Comparison of ENCODE assay signal across 19 cellular contexts in genomic region chr6:152571863-152572394, GRCh38.
DNase-seq lines count a peak whose midpoint lies in the region; ATAC-seq, FAIRE-seq and TF ChIP-seq lines count a peak whose summit lies in the region.
"Had no signal": no experiment of that assay in that cellular context is flagged by ENCODE, and none has a peak within 500 bp of the region (broad histone marks: within the 10 kb centered on the region; RNA-seq: fewer than 3 reads in every experiment).

No MANE protein-coding gene starts in this region.

- no peak for TF ChIP-seq EP300 in ovary (IDR thresholded peaks at IDR 0.05)

- H2AFZ ChIP-seq in SU-DHL-6 (ENCODE audit: low read depth, low read length, severe bottlenecking), result peak overlapping the region; percentile 27
- H2AFZ ChIP-seq in endothelial cell of umbilical vein (ENCODE audit: low read depth, low read length), result no peak overlapping the region

- no peaks in the 10 kb centered on the region for H3F3A ChIP-seq in SU-DHL-6 (ENCODE audit: insufficient read depth)

- H3K27me3 ChIP-seq in SU-DHL-6 (ENCODE audit: low read length) (no peaks in the 10 kb centered on the region), endothelial cell of umbilical vein (ENCODE audit: control insufficient read depth in 2 of 2, insufficient read depth in 2 of 2, low read length in 2 of 2) (peaks cover 0 to 12% of the 10 kb centered on the region in 2 experiments), vagina (no peaks in the 10 kb centered on the region), ovary (no peaks in the 10 kb centered on the region)

- peaks cover 65 to 78% of the 10 kb centered on the region in 2 donors for H3K4me1 Mint-ChIP-seq in natural killer cell

- H3K36me3 ChIP-seq in SU-DHL-6 (ENCODE audit: low read length) (no peaks in the 10 kb centered on the region), endothelial cell of umbilical vein (ENCODE audit: control insufficient read depth in 2 of 2, extremely low read depth in 1 of 2, insufficient read depth in 2 of 2, low read length in 2 of 2) (no peaks in the 10 kb centered on the region), vagina (no peaks in the 10 kb centered on the region), ovary (no peaks in the 10 kb centered on the region)

- BruUV-seq in endothelial cell of umbilical vein (replicated peaks; lab: Mats Ljungman, UMichigan), result no TSS peak

- H3K4me1 ChIP-seq in endothelial cell of umbilical vein (ENCODE audit: control insufficient read depth, extremely low read depth, insufficient read depth, low read length) (peaks cover 19% of the 10 kb centered on the region), vagina (peaks cover 48% of the 10 kb centered on the region), ovary (ENCODE audit: insufficient read depth) (peaks cover 7% of the 10 kb centered on the region)

- POLR2A ChIA-PET in endothelial cell of umbilical vein (lab: Charles Lee), result no interaction called here

- CTCF ChIA-PET in endothelial cell of umbilical vein (lab: Charles Lee), result interaction anchor here (0.9 to 4.1 kb wide), 6 partner anchors 15 to 376 kb away, joined by 3 to 14 read pairs (median 4); no protein-coding TSS in a partner anchor

- no peaks in the 10 kb centered on the region for H4K20me1 ChIP-seq in SU-DHL-6 (ENCODE audit: low read depth, low read length)
- no peaks in the 10 kb centered on the region for H4K20me1 ChIP-seq in endothelial cell of umbilical vein (replicated peaks; ENCODE audit: control insufficient read depth, extremely low read depth, insufficient read depth, low read length)

- no peak for ATAC-seq in natural killer cell

- H3K9me1 ChIP-seq in endothelial cell of umbilical vein (replicated peaks; ENCODE audit: control insufficient read depth, extremely low read depth, insufficient read depth, low read length), result no peaks in the 10 kb centered on the region

- DNase-seq in endothelial cell of umbilical vein (ENCODE audit: low read depth, low spot score), result no peak
- no peak for DNase-seq in natural killer cell
- DNase-seq in vagina (ENCODE audit: extremely low spot score in 2 of 2), result no peak
- DNase-seq in ovary, result no peak
- DNase-seq in posterior vena cava (ENCODE audit: low spot score), result no peak
- no peak for DNase-seq in NCI-H345 (lab: John Stamatoyannopoulos, UW)
- DNase-seq: DMS79, H9, NCI-H1105, NCI-H1694 treated with DMSO at 0.1 percent for 48 hours, NCI-H2107, NCI-H2227 treated with DMSO at 0.1 percent for 48 hours, NCI-H524, NCI-H82, OCI-M1, Right ventricle myocardium superior had no signal

- peak overlapping the region; percentile 39; the same call in 1 of the 2 replicates for H3K27ac ChIP-seq in SU-DHL-6 (ENCODE audit: low read depth, low read length)
- no peak overlapping the region for H3K27ac ChIP-seq in endothelial cell of umbilical vein (ENCODE audit: insufficient read depth, low read depth, low read length)
- H3K27ac ChIP-seq in vagina, result peak overlapping the region; percentile 31
- peak overlapping the region in 1 of 2 donors; percentile 59 for H3K27ac ChIP-seq in ovary

- no peaks in the 10 kb centered on the region for H3K36me3 Mint-ChIP-seq in natural killer cell

- H3K4me3 ChIP-seq in SU-DHL-6 (ENCODE audit: insufficient read depth, low read length, poor library complexity, severe bottlenecking) (no peak overlapping the region), endothelial cell of umbilical vein (replicated peaks in 1 of 3; ENCODE audit: insufficient read depth in 1 of 3, low read depth in 1 of 3, low read length in 3 of 3) (no peak overlapping the region), vagina (no peak overlapping the region), ovary (no peak overlapping the region)

- H3K9me3 Mint-ChIP-seq in natural killer cell, result no peaks in the 10 kb centered on the region
- H3K9me3 Mint-ChIP-seq: H9 had no signal

- no peaks in the 10 kb centered on the region for H3K27me3 Mint-ChIP-seq in natural killer cell (ENCODE audit: low read depth in 2 of 2)

- H3K27ac Mint-ChIP-seq in natural killer cell, result peak overlapping the region; percentile 10 to 56
- H3K27ac Mint-ChIP-seq: CD14-positive monocyte, H9 had no signal

- TF ChIP-seq CTCF in SU-DHL-6 (IDR thresholded peaks at IDR 0.05; ENCODE audit: insufficient read depth, low read length, poor library complexity, severe bottlenecking) (no peak), endothelial cell of umbilical vein (IDR thresholded peaks at IDR 0.05; ENCODE audit: extremely low read depth in 1 of 2, insufficient read depth in 1 of 2, low read depth in 1 of 2, low read length in 2 of 2) (no peak), natural killer cell (IDR thresholded peaks at IDR 0.05) (no peak), vagina (IDR thresholded peaks at IDR 0.05) (no peak), ovary (IDR thresholded peaks at IDR 0.05) (no peak)

- H3K9me3 ChIP-seq in SU-DHL-6 (ENCODE audit: insufficient read depth, low read length), result no peaks in the 10 kb centered on the region
- no peaks in the 10 kb centered on the region for H3K9me3 ChIP-seq in endothelial cell of umbilical vein (replicated peaks; ENCODE audit: control insufficient read depth, insufficient read depth, low read length)
- no peaks in the 10 kb centered on the region for H3K9me3 ChIP-seq in vagina
- H3K9me3 ChIP-seq in ovary, result no peaks in the 10 kb centered on the region

- TF ChIP-seq POLR2A in endothelial cell of umbilical vein (IDR thresholded peaks at IDR 0.05; ENCODE audit: low read depth, low read length) (no peak), vagina (IDR thresholded peaks at IDR 0.05) (no peak), ovary (IDR thresholded peaks at IDR 0.05) (no peak)

- no peak for FAIRE-seq in endothelial cell of umbilical vein (lab: Jason Lieb, UNC)
- FAIRE-seq: GM12892 had no signal

- H3K79me2 ChIP-seq in SU-DHL-6 (ENCODE audit: insufficient read depth, low read length), result no peaks in the 10 kb centered on the region
- H3K79me2 ChIP-seq in endothelial cell of umbilical vein (ENCODE audit: control insufficient read depth, insufficient read depth, low read length), result no peaks in the 10 kb centered on the region

- H3K9me2 ChIP-seq in SU-DHL-6 (replicated peaks; ENCODE audit: insufficient read depth, low read length), result no peaks in the 10 kb centered on the region

- dilution Hi-C loops in endothelial cell of umbilical vein (cut with MboI; ENCODE audit: extremely low pct_ligation_motif_present, low sequenced_read_pairs), result no loop called here

- H3K4me2 ChIP-seq in SU-DHL-6 (ENCODE audit: low read depth, low read length, poor library complexity, severe bottlenecking) (peak overlapping the region; percentile 51), endothelial cell of umbilical vein (ENCODE audit: insufficient read depth, low read length) (peak overlapping the region; percentile 80)

- WGBS in ovary, 3 donors, result 76 to 81% (median 77%) methylated on average over 2 of the region's 2 CpGs

- no peak overlapping the region for H3K4me3 Mint-ChIP-seq in natural killer cell
- H3K4me3 Mint-ChIP-seq: CD14-positive monocyte, H9 had no signal

- no peak overlapping the region for H3K9ac ChIP-seq in SU-DHL-6 (ENCODE audit: low read length)
- no peak overlapping the region for H3K9ac ChIP-seq in endothelial cell of umbilical vein (replicated peaks; ENCODE audit: extremely low read depth, insufficient read depth, low read length)

- intact Hi-C loops in endothelial cell of umbilical vein (cut with micrococcal nuclease) (loop anchor here (1.0 to 2.0 kb wide), 2 partner anchors 27 to 99 kb away; no protein-coding TSS in a partner anchor), natural killer cell (cut with micrococcal nuclease) (no loop called here), vagina (cut with DNase I) (no loop called here), ovary (cut with DNase I) (no loop called here), posterior vena cava (cut with DNase I) (no loop called here)

TF ChIP-seq in endothelial cell of umbilical vein, 7 proteins besides CTCF, POLR2A, EP300 and RAD21:
- TF ChIP-seq POLR2AphosphoS5 (IDR thresholded peaks at IDR 0.05; ENCODE audit: insufficient read depth, low read depth, low read length) (peak; percentile 51), MYC (IDR thresholded peaks at IDR 0.05; ENCODE audit: low read depth, low read length) (no peak), GATA2 (IDR thresholded peaks at IDR 0.05; ENCODE audit: insufficient read depth, insufficient read length, low read depth, low read length) (peak; percentile 96)
TF ChIP-seq in endothelial cell of umbilical vein: peak in this region for 2.
